ENCODE assay signal across 1 cellular context in the genomic region with DNA sequence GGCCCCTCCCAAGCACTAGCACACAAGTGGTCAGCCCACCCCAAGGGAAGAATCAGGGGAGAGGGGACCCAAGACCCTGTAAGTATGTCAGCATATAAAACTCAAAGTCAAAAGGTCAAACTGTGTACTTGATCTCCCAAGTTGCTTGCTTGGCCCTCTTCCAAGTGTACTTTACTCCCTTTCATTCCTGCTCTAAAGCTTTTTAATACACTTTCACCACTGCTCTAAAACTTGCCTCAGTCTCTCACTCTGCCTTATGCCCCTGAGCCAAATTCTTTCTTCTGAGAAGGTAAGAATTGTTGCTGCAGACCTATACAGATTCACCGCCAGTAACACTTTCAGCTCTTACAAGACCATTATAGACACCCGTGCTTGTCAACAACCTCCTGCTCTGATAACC.
TF ChIP-seq lines count a peak whose summit lies in the region.

No MANE protein-coding gene starts in this region.

TF ChIP-seq in H1, 55 proteins besides CTCF, POLR2A, EP300 and RAD21:
- no peak for TF ChIP-seq KDM4A (IDR thresholded peaks at IDR 0.05; ENCODE audit: low read depth, low read length, severe bottlenecking)
- TF ChIP-seq, protein P1, sequence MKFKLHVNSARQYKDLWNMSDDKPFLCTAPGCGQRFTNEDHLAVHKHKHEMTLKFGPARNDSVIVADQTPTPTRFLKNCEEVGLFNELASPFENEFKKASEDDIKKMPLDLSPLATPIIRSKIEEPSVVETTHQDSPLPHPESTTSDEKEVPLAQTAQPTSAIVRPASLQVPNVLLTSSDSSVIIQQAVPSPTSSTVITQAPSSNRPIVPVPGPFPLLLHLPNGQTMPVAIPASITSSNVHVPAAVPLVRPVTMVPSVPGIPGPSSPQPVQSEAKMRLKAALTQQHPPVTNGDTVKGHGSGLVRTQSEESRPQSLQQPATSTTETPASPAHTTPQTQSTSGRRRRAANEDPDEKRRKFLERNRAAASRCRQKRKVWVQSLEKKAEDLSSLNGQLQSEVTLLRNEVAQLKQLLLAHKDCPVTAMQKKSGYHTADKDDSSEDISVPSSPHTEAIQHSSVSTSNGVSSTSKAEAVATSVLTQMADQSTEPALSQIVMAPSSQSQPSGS (IDR thresholded peaks at IDR 0.05; ENCODE audit: low read length) = no peak
- TF ChIP-seq CEBPB (IDR thresholded peaks at IDR 0.05; ENCODE audit: low read depth, low read length) = no peak
